Comparison of ENCODE assay signal across 15 cellular contexts in genomic region chr15:27271258-27271657, GRCh38.
DNase-seq lines count a peak whose midpoint lies in the region; ATAC-seq and TF ChIP-seq lines count a peak whose summit lies in the region.
"Had no signal": no experiment of that assay in that cellular context is flagged by ENCODE, and none has a peak within 500 bp of the region (broad histone marks: within the 10 kb centered on the region; RNA-seq: fewer than 3 reads in every experiment).

No MANE protein-coding gene starts in this region.

- H3K4me3 Mint-ChIP-seq in H9 = no peak overlapping the region
- H3K4me3 Mint-ChIP-seq: activated naive CD8-positive, alpha-beta T cell; neural crest cell had no signal

- H2BK120ac ChIP-seq in H9 (ENCODE audit: low read depth, low read length, poor library complexity, severe bottlenecking) = no peak overlapping the region

- no peak overlapping the region for H3K9ac ChIP-seq in H9 (ENCODE audit: extremely low read depth, insufficient read length, low read length)
- H3K9ac ChIP-seq: KMS-11 had no signal

- TF ChIP-seq CTCF in H9 (conservative IDR thresholded peaks at IDR 0.05) (no peak), upper lobe of right lung (IDR thresholded peaks at IDR 0.05) (no peak)

- H3K79me2 ChIP-seq in H9 (ENCODE audit: insufficient read depth, low read length) = no peaks in the 10 kb centered on the region

- H3K9me3 ChIP-seq in H9 (ENCODE audit: control insufficient read depth, low read depth, low read length) (no peaks in the 10 kb centered on the region), upper lobe of right lung (no peaks in the 10 kb centered on the region)
- H3K9me3 ChIP-seq: upper lobe of left lung had no signal

- no CpG with 5 or more reads among the region's 15 CpGs for WGBS in H9 (ENCODE audit: extremely low coverage, insufficient read length, low lambda C conversion rate)

- H3K23me2 ChIP-seq in H9 (ENCODE audit: insufficient read length, low read depth, low read length, poor library complexity, severe bottlenecking) = no peaks in the 10 kb centered on the region

- H3K9me3 Mint-ChIP-seq in H9 = peaks cover 7 to 9% of the 10 kb centered on the region in 2 experiments
- H3K9me3 Mint-ChIP-seq in activated naive CD4-positive, alpha-beta T cell treated with anti-CD3 and anti-CD28 coated beads, Interleukin-2, amount 50 U/mL, for 72 hours = peaks cover 22 to 30% of the 10 kb centered on the region in 2 donors

- peak; percentile 54 for DNase-seq in H9
- peak; percentile 64 for DNase-seq in NCI-H2029 (lab: John Stamatoyannopoulos, UW)
- peak; percentile 91 for DNase-seq in NCI-H526 treated with DMSO at 0.1 percent for 48 hours (lab: John Stamatoyannopoulos, UW)
- no peak for DNase-seq in upper lobe of right lung
- no peak for DNase-seq in activated naive CD4-positive, alpha-beta T cell treated with anti-CD3 and anti-CD28 coated beads, Interleukin-2, amount 50 U/mL, for 72 hours (ENCODE audit: low spot score in 2 of 2)
- DNase-seq in RKO (ENCODE audit: low spot score) = no peak
- DNase-seq: activated CD4-positive, alpha-beta T cell treated with anti-CD3 and anti-CD28 coated beads for 1 hour; central memory CD4-positive, alpha-beta T cell; MV-4-11; NCI-H446 treated with DMSO at 0.1 percent for 48 hours had no signal

- H4K5ac ChIP-seq in H9 (ENCODE audit: insufficient read length, low read depth, low read length) = no peak overlapping the region

- H3K27ac Mint-ChIP-seq in H9 = no peak overlapping the region
- H3K27ac Mint-ChIP-seq in activated naive CD4-positive, alpha-beta T cell treated with anti-CD3 and anti-CD28 coated beads, Interleukin-2, amount 50 U/mL, for 72 hours = no peak overlapping the region
- H3K27ac Mint-ChIP-seq: activated naive CD8-positive, alpha-beta T cell had no signal

- no peak overlapping the region for H2AFZ ChIP-seq in H9 (ENCODE audit: low read length)

- no peak overlapping the region for H3K23ac ChIP-seq in H9 (ENCODE audit: insufficient read length, low read depth, low read length)

- H3T11ph ChIP-seq in H9 (ENCODE audit: low read length) = no peak overlapping the region

- no peak overlapping the region for H4K91ac ChIP-seq in H9 (ENCODE audit: insufficient read length, low read depth, low read length)

- peaks cover 16 to 19% of the 10 kb centered on the region in 2 experiments for H3K4me1 Mint-ChIP-seq in H9
- H3K4me1 Mint-ChIP-seq: neural crest cell had no signal

- H2BK20ac ChIP-seq in H9 (ENCODE audit: low read depth, low read length, poor library complexity, severe bottlenecking) = no peak overlapping the region

- no peak overlapping the region for H2AK5ac ChIP-seq in H9 (ENCODE audit: insufficient read length, low read length)

- H2BK5ac ChIP-seq in H9 (ENCODE audit: insufficient read length, low read length) = no peak overlapping the region

- intact Hi-C loops in upper lobe of right lung (cut with DNase I) = no loop called here

- no peak overlapping the region for H2BK15ac ChIP-seq in H9 (ENCODE audit: low read depth, low read length)

- no peak overlapping the region for H2BK12ac ChIP-seq in H9 (ENCODE audit: insufficient read length, low read depth, low read length)

- H3K56ac ChIP-seq in H9 (ENCODE audit: insufficient read length, low read depth, low read length) = no peak overlapping the region

- no peak overlapping the region for H4K8ac ChIP-seq in H9 (replicated peaks; ENCODE audit: insufficient read length, low read depth, low read length)

- ATAC-seq in upper lobe of right lung (peak; percentile 31), GM18519 (IDR thresholded peaks at IDR 0.05; ENCODE audit: low FRiP score, unreplicated experiment) (no peak)
- ATAC-seq in activated naive CD4-positive, alpha-beta T cell treated with anti-CD3 and anti-CD28 coated beads, Interleukin-2, amount 50 U/mL, for 72 hours = no peak

- H3K79me1 ChIP-seq in H9 (ENCODE audit: insufficient read depth, low read depth, low read length, poor library complexity, severe bottlenecking) = no peaks in the 10 kb centered on the region

- peaks cover 2 to 8% (median 4%) of the 10 kb centered on the region in 3 experiments; a peak in 4 of 7 replicates for H3K36me3 Mint-ChIP-seq in H9 (ENCODE audit: insufficient read depth in 1 of 3, low read depth in 3 of 3)
- H3K36me3 Mint-ChIP-seq in activated naive CD4-positive, alpha-beta T cell treated with anti-CD3 and anti-CD28 coated beads, Interleukin-2, amount 50 U/mL, for 72 hours = no peaks in the 10 kb centered on the region
- H3K36me3 Mint-ChIP-seq: activated naive CD8-positive, alpha-beta T cell had no signal

- H3K27me3 ChIP-seq in H9 (ENCODE audit: insufficient read depth, low read length) (no peaks in the 10 kb centered on the region), upper lobe of right lung (no peaks in the 10 kb centered on the region)
- H3K27me3 ChIP-seq: upper lobe of left lung had no signal

- H3K36me3 ChIP-seq in upper lobe of right lung = no peaks in the 10 kb centered on the region
- H3K36me3 ChIP-seq: upper lobe of left lung had no signal

- no peak overlapping the region for H3K4me2 ChIP-seq in H9 (ENCODE audit: insufficient read depth, insufficient read length, low read length)
- H3K4me2 ChIP-seq: KMS-11 had no signal

- no peak overlapping the region for H3K4ac ChIP-seq in H9 (ENCODE audit: low read depth, low read length)

- no peaks in the 10 kb centered on the region for H3K27me3 Mint-ChIP-seq in H9 (ENCODE audit: low read depth)
- H3K27me3 Mint-ChIP-seq: activated naive CD8-positive, alpha-beta T cell had no signal

- H4K20me1 ChIP-seq in H9 (ENCODE audit: control insufficient read depth, insufficient read depth, insufficient read length) = no peaks in the 10 kb centered on the region

- H3K14ac ChIP-seq in H9 (ENCODE audit: insufficient read depth, low read length) = no peak overlapping the region; the same call in 1 of the 2 replicates

- no peak overlapping the region for H3K27ac ChIP-seq in H9 (ENCODE audit: insufficient read length, low read depth, low read length)
- no peak overlapping the region for H3K27ac ChIP-seq in upper lobe of right lung
- H3K27ac ChIP-seq: KMS-11, upper lobe of left lung had no signal

- H3K4me3 ChIP-seq in upper lobe of right lung = no peak overlapping the region
- H3K4me3 ChIP-seq: upper lobe of left lung had no signal

- no peak overlapping the region for H3K18ac ChIP-seq in H9 (ENCODE audit: insufficient read length, low read depth, low read length)

- peaks cover 7% of the 10 kb centered on the region; the same call in 1 of the 2 replicates for H3K4me1 ChIP-seq in H9 (ENCODE audit: insufficient read depth, low read length)
- no peaks in the 10 kb centered on the region for H3K4me1 ChIP-seq in upper lobe of right lung
- H3K4me1 ChIP-seq: upper lobe of left lung had no signal

Comparison
In these comparisons a context has a peak if more than half of its experiments do, and no peak if none do; other contexts are left out.
1. DNase-seq: peak in H9 (single experiment), NCI-H2029 (single experiment) and NCI-H526 treated with DMSO at 0.1 percent for 48 hours (single experiment); none in upper lobe of right lung (single experiment), activated naive CD4-positive, alpha-beta T cell treated with anti-CD3 and anti-CD28 coated beads, Interleukin-2, amount 50 U/mL, for 72 hours (0 of 2) and RKO (single experiment).